Comparison of ENCODE assay signal across 26 cellular contexts in the genomic region with DNA sequence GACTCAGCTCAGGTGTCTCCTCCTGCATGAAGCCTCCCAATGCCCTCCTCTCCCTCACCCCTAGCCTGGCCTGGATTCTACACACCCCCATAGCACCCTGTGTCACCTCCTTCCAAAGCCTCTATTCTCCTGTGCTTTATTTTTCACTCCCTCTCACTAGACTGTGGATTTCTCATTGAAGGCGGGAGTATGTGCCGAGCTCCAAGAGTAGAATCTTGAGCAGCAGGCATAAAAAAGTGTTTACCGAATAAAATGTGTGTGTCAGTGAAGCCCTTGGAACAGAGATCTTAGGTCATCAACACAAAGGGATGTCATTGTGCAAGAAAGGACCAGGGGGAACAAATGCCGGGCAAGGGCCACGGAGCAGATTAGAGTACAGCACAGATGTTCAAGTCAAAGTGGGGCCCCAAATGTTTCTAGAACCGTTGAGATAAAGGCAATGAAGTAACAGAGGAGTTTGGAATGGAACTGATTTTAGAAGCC.
DNase-seq lines count a peak whose midpoint lies in the region; ATAC-seq, FAIRE-seq and TF ChIP-seq lines count a peak whose summit lies in the region.
"Had no signal": no experiment of that assay in that cellular context is flagged by ENCODE, and none has a peak within 500 bp of the region (broad histone marks: within the 10 kb centered on the region; RNA-seq: fewer than 3 reads in every experiment).

No MANE protein-coding gene starts in this region.

- H2AK5ac ChIP-seq in H1 (ENCODE audit: low read depth, low read length), result no peak overlapping the region

- no peak overlapping the region for H3K4me3 ChIP-seq in SK-N-SH (ENCODE audit: low read depth in 2 of 2, low read length in 1 of 2)
- H3K4me3 ChIP-seq in H1 (ENCODE audit: extremely low read depth in 1 of 4, insufficient read depth in 2 of 4, low read depth in 3 of 4, low read length in 4 of 4), result no peak overlapping the region
- H3K4me3 ChIP-seq in psoas muscle, result no peak overlapping the region
- H3K4me3 ChIP-seq in upper lobe of right lung, result no peak overlapping the region
- H3K4me3 ChIP-seq: heart right ventricle had no signal

- no peak overlapping the region for H3K56ac ChIP-seq in H1 (replicated peaks; ENCODE audit: insufficient read length, low read depth, low read length)

- DNase-seq in SK-N-SH (no peak), H1 (ENCODE audit: low read depth in 1 of 2, low spot score in 2 of 2) (no peak), psoas muscle (no peak), upper lobe of right lung (no peak), ureter (ENCODE audit: low spot score) (no peak)
- DNase-seq: activated CD4-positive, alpha-beta memory T cell treated with anti-CD3 and anti-CD28 coated beads, Interleukin-2, amount 10 ng/mL, durations not matched to agents 7 days and 5 days; activated naive CD4-positive, alpha-beta T cell; BE2C; endodermal cell; heart right ventricle; Karpas-422; naive thymus-derived CD8-positive, alpha-beta T cell; NCI-H1092; NCI-H526 treated with DMSO at 0.1 percent for 48 hours; SHP77 treated with DMSO at 0.1 percent for 48 hours; small intestine; stimulated activated CD4-positive, alpha-beta T cell treated with anti-CD3 and anti-CD28 coated beads, Interleukin-4, amount 100 ng/mL, for 1 hour; substantia nigra had no signal

- H3K4ac ChIP-seq in H1 (replicated peaks; ENCODE audit: insufficient read length, low read depth, low read length), result no peak overlapping the region

- no peaks in the 10 kb centered on the region for H3K27me3 Mint-ChIP-seq in activated T-helper 17 cell treated with anti-CD3 and anti-CD28 coated beads, Interleukin-2, amount 50 U/mL, for 72 hours
- H3K27me3 Mint-ChIP-seq: activated CD4-positive, alpha-beta memory T cell treated with anti-CD3 and anti-CD28 coated beads, Interleukin-2, amount 10 ng/mL, durations not matched to agents 7 days and 5 days; memory B cell; naive thymus-derived CD8-positive, alpha-beta T cell had no signal

- H2BK20ac ChIP-seq in H1 (ENCODE audit: low read length), result no peak overlapping the region

- peaks cover 5% of the 10 kb centered on the region; the same call in 1 of the 2 replicates for H3K23me2 ChIP-seq in H1 (ENCODE audit: low read depth, low read length)

- no peak overlapping the region for H2BK15ac ChIP-seq in H1 (ENCODE audit: low read length)

- no peak overlapping the region for H4K8ac ChIP-seq in H1 (ENCODE audit: extremely low read depth, insufficient read depth, low read length)

- H3K9me3 Mint-ChIP-seq in activated T-helper 17 cell treated with anti-CD3 and anti-CD28 coated beads, Interleukin-2, amount 50 U/mL, for 72 hours, result no peaks in the 10 kb centered on the region
- H3K9me3 Mint-ChIP-seq: activated CD4-positive, alpha-beta memory T cell treated with anti-CD3 and anti-CD28 coated beads, Interleukin-2, amount 10 ng/mL, durations not matched to agents 7 days and 5 days; memory B cell; naive thymus-derived CD8-positive, alpha-beta T cell had no signal

- H4K91ac ChIP-seq in H1 (replicated peaks; ENCODE audit: insufficient read length, low read length), result no peak overlapping the region

- H3K4me3 Mint-ChIP-seq in activated T-helper 17 cell treated with anti-CD3 and anti-CD28 coated beads, Interleukin-2, amount 50 U/mL, for 72 hours, result no peak overlapping the region
- H3K4me3 Mint-ChIP-seq: activated CD4-positive, alpha-beta memory T cell treated with anti-CD3 and anti-CD28 coated beads, Interleukin-2, amount 10 ng/mL, durations not matched to agents 7 days and 5 days; endodermal cell; memory B cell; naive thymus-derived CD8-positive, alpha-beta T cell; WTC11 had no signal

- H2AFZ ChIP-seq in SK-N-SH (ENCODE audit: low read depth) (peak overlapping the region; percentile 12; the same call in 1 of the 2 replicates), H1 (ENCODE audit: low read length) (0 out of 2 replicates have a peak overlapping the region, but pooled peaks have one; percentile 6)
- H2AFZ ChIP-seq: parathyroid adenoma had no signal

- peaks cover 31% of the 10 kb centered on the region for H3F3A ChIP-seq in SK-N-SH (replicated peaks; ENCODE audit: insufficient read depth)

- peak overlapping the region in 1 of 2 experiments; percentile 95; a peak in 2 of 4 replicates for H3K27ac ChIP-seq in SK-N-SH (ENCODE audit: low read depth in 2 of 2, low read length in 1 of 2)
- H3K27ac ChIP-seq in H1 (ENCODE audit: low read depth, low read length), result no peak overlapping the region
- no peak overlapping the region for H3K27ac ChIP-seq in psoas muscle
- peak overlapping the region; percentile 38 for H3K27ac ChIP-seq in upper lobe of right lung
- H3K27ac ChIP-seq: 22Rv1, parathyroid adenoma had no signal

- H3K79me1 ChIP-seq in H1 (ENCODE audit: low read depth, low read length), result 0 out of 2 replicates have a peak, but pooled peaks cover 2% of the 10 kb centered on the region

- no peaks in the 10 kb centered on the region for H4K20me1 ChIP-seq in SK-N-SH (ENCODE audit: insufficient read depth)
- H4K20me1 ChIP-seq in H1 (replicated peaks in 1 of 2; ENCODE audit: control insufficient read depth in 1 of 2, insufficient read depth in 2 of 2, low read length in 2 of 2), result peaks cover 0 to 5% of the 10 kb centered on the region in 2 experiments

- no peaks in the 10 kb centered on the region for H3K36me3 Mint-ChIP-seq in activated T-helper 17 cell treated with anti-CD3 and anti-CD28 coated beads, Interleukin-2, amount 50 U/mL, for 72 hours (ENCODE audit: low read depth)
- H3K36me3 Mint-ChIP-seq: memory B cell; naive thymus-derived CD8-positive, alpha-beta T cell; WTC11 had no signal

- H3K27me3 ChIP-seq in SK-N-SH (ENCODE audit: insufficient read depth) (no peaks in the 10 kb centered on the region), H1 (replicated peaks in 1 of 4; ENCODE audit: control insufficient read depth in 3 of 4, extremely low read depth in 1 of 4, insufficient read depth in 3 of 4, low read length in 3 of 4) (no peaks in the 10 kb centered on the region), psoas muscle (ENCODE audit: insufficient read depth in 3 of 3, low read length in 2 of 3) (peaks cover 0 to 3% (median 1%) of the 10 kb centered on the region in 3 donors), upper lobe of right lung (no peaks in the 10 kb centered on the region)
- H3K27me3 ChIP-seq: BE2C, heart right ventricle had no signal

- no peak overlapping the region for H2BK120ac ChIP-seq in H1 (replicated peaks; ENCODE audit: low read depth, low read length)

- intact Hi-C loops in psoas muscle (cut with DNase I), result no loop called here
- intact Hi-C loops in upper lobe of right lung (cut with DNase I), result no loop called here

- no peaks in the 10 kb centered on the region for H3K79me2 ChIP-seq in SK-N-SH (ENCODE audit: insufficient read depth)
- H3K79me2 ChIP-seq in H1 (ENCODE audit: control insufficient read depth in 1 of 2, insufficient read depth in 2 of 2, low read length in 2 of 2), result no peaks in the 10 kb centered on the region
- H3K79me2 ChIP-seq: parathyroid adenoma had no signal

- H3K18ac ChIP-seq in H1 (ENCODE audit: extremely low read depth, low read length), result no peak overlapping the region

- no peak for TF ChIP-seq CTCF in SK-N-SH (IDR thresholded peaks at IDR 0.05)
- no peak for TF ChIP-seq CTCF in H1 (IDR thresholded peaks at IDR 0.05; ENCODE audit: control extremely low read depth in 1 of 3, insufficient read depth in 1 of 3, low read depth in 1 of 3, low read length in 3 of 3)
- TF ChIP-seq CTCF in psoas muscle (IDR thresholded peaks at IDR 0.05), result no peak
- no peak for TF ChIP-seq CTCF in upper lobe of right lung (IDR thresholded peaks at IDR 0.05)

- H2BK5ac ChIP-seq in H1 (ENCODE audit: low read depth, low read length), result no peak overlapping the region

- H4K5ac ChIP-seq in H1 (ENCODE audit: insufficient read length, low read depth, low read length), result no peak overlapping the region

- H3K9me3 ChIP-seq in SK-N-SH, result no peaks in the 10 kb centered on the region
- H3K9me3 ChIP-seq in H1 (ENCODE audit: insufficient read depth in 2 of 2, low read depth in 1 of 2, low read length in 1 of 2), result no peaks in the 10 kb centered on the region
- no peaks in the 10 kb centered on the region for H3K9me3 ChIP-seq in psoas muscle
- H3K9me3 ChIP-seq in upper lobe of right lung, result no peaks in the 10 kb centered on the region
- H3K9me3 ChIP-seq: BE2C, heart right ventricle had no signal

- TF ChIP-seq POLR2A in H1 (IDR thresholded peaks at IDR 0.05; ENCODE audit: control extremely low read depth in 1 of 2, low read depth in 2 of 2, low read length in 2 of 2), result no peak

- no peaks in the 10 kb centered on the region for H3K9me2 ChIP-seq in SK-N-SH

- H2BK12ac ChIP-seq in H1 (ENCODE audit: low read depth, low read length), result no peak overlapping the region

- WGBS in SK-N-SH (ENCODE audit: low lambda C conversion rate), result 88% methylated on average over 6 of the region's 6 CpGs
- 91% methylated on average over 6 of the region's 6 CpGs; no CpG with 5 or more reads in 1 of the 2 experiments for WGBS in H1 (ENCODE audit: extremely low coverage in 1 of 2, insufficient coverage in 1 of 2, insufficient read length in 1 of 2, insufficient replicate concordance in 2 of 2, low coverage in 1 of 2, low lambda C conversion rate in 2 of 2, missing lambda C conversion rate in 1 of 2), 2 experiments
- 46 to 70% (median 50%) methylated on average over 6 of the region's 6 CpGs for WGBS in psoas muscle, 3 donors

- POLR2A ChIA-PET in SK-N-SH (lab: Yijun Ruan, JAX), result no interaction called here
- POLR2A ChIA-PET in H1 (lab: Charles Lee; ENCODE audit: partially characterized antibody), result interaction anchor here (1.5 kb wide), 1 partner anchor 9 kb away, joined by 3 read pairs; no protein-coding TSS in a partner anchor

- H3K23ac ChIP-seq in H1 (ENCODE audit: insufficient read length), result no peak overlapping the region

- H3K4me1 Mint-ChIP-seq in activated T-helper 17 cell treated with anti-CD3 and anti-CD28 coated beads, Interleukin-2, amount 50 U/mL, for 72 hours, result peaks cover 11% of the 10 kb centered on the region

- no peak for ATAC-seq in SK-N-SH treated with all-trans-retinoic acid at 6 μM for 48 hours
- peak in 3 of 4 donors; percentile 14 to 40 (median 33) for ATAC-seq in psoas muscle
- ATAC-seq in upper lobe of right lung, result no peak
- no peak for ATAC-seq in activated T-helper 17 cell treated with anti-CD3 and anti-CD28 coated beads, Interleukin-2, amount 50 U/mL, for 72 hours (replicated peaks)
- ATAC-seq in HG02678 (IDR thresholded peaks at IDR 0.05; ENCODE audit: unreplicated experiment), result no peak
- ATAC-seq: naive thymus-derived CD8-positive, alpha-beta T cell; WTC11 had no signal

- CTCF ChIA-PET in SK-N-SH (lab: Yijun Ruan, JAX) (interaction anchor here (0.8 to 1.2 kb wide), 2 partner anchors 10 to 121 kb away, joined by 3 to 5 read pairs; no protein-coding TSS in a partner anchor), H1 (lab: Charles Lee; ENCODE audit: partially characterized antibody) (interaction anchor here (1.0 to 2.1 kb wide), 5 partner anchors 13 to 190 kb away, joined by 3 to 10 read pairs (median 4); no protein-coding TSS in a partner anchor)

- H3K4me1 ChIP-seq in SK-N-SH (ENCODE audit: control insufficient read depth in 1 of 2, insufficient read depth in 2 of 2, low read depth in 1 of 2, low read length in 1 of 2), result peaks cover 4 to 49% of the 10 kb centered on the region in 2 experiments
- peaks cover 0 to 11% (median 6%) of the 10 kb centered on the region in 4 experiments; a peak in 3 of 7 replicates for H3K4me1 ChIP-seq in H1 (replicated peaks in 1 of 4; ENCODE audit: control insufficient read depth in 3 of 4, insufficient read depth in 4 of 4, low read length in 3 of 4)
- peaks cover 25% of the 10 kb centered on the region for H3K4me1 ChIP-seq in psoas muscle
- peaks cover 73% of the 10 kb centered on the region for H3K4me1 ChIP-seq in upper lobe of right lung
- H3K4me1 ChIP-seq: BE2C had no signal

- H3K36me3 ChIP-seq in SK-N-SH (replicated peaks in 1 of 2; ENCODE audit: control insufficient read depth in 1 of 2, insufficient read depth in 2 of 2, low read length in 1 of 2) (no peaks in the 10 kb centered on the region), H1 (ENCODE audit: control insufficient read depth in 2 of 4, insufficient read depth in 4 of 4, low read length in 3 of 4) (no peaks in the 10 kb centered on the region), psoas muscle (ENCODE audit: insufficient read depth in 1 of 2, low read depth in 1 of 2) (no peaks in the 10 kb centered on the region), upper lobe of right lung (no peaks in the 10 kb centered on the region)
- H3K36me3 ChIP-seq: BE2C, heart right ventricle had no signal

- H3K4me2 ChIP-seq in SK-N-SH (no peak overlapping the region), H1 (ENCODE audit: insufficient read depth in 1 of 2, low read depth in 2 of 2, low read length in 2 of 2) (no peak overlapping the region)

- TF ChIP-seq EP300 in SK-N-SH (IDR thresholded peaks at IDR 0.05; ENCODE audit: borderline replicate concordance in 1 of 2, low read depth in 1 of 2, low read length in 1 of 2) (no peak), H1 (IDR thresholded peaks at IDR 0.05; ENCODE audit: borderline replicate concordance in 1 of 2, low read depth in 2 of 2, low read length in 2 of 2) (no peak)

- no peak overlapping the region for H3K14ac ChIP-seq in H1 (ENCODE audit: insufficient read length)

- H3K27ac Mint-ChIP-seq in activated T-helper 17 cell treated with anti-CD3 and anti-CD28 coated beads, Interleukin-2, amount 50 U/mL, for 72 hours, result no peak overlapping the region
- H3K27ac Mint-ChIP-seq: activated CD4-positive, alpha-beta memory T cell treated with anti-CD3 and anti-CD28 coated beads, Interleukin-2, amount 10 ng/mL, durations not matched to agents 7 days and 5 days; endodermal cell; memory B cell; WTC11 had no signal

- FAIRE-seq in H1 (lab: Jason Lieb, UNC), result no peak
- FAIRE-seq: islet of Langerhans, small intestine had no signal

- H3K9ac ChIP-seq in SK-N-SH, result peak overlapping the region; percentile 13; the same call in 1 of the 2 replicates
- H3K9ac ChIP-seq in H1 (replicated peaks in 1 of 4; ENCODE audit: extremely low read depth in 1 of 4, low read depth in 3 of 4, low read length in 3 of 4), result no peak overlapping the region
- H3K9ac ChIP-seq: parathyroid adenoma had no signal

- TF ChIP-seq RAD21 in SK-N-SH (IDR thresholded peaks at IDR 0.05; ENCODE audit: low read length) (no peak), H1 (IDR thresholded peaks at IDR 0.05 in 1 of 2, conservative IDR thresholded peaks at IDR 0.05 in 1 of 2; ENCODE audit: low read depth in 2 of 2, low read length in 2 of 2) (no peak)

Comparison
In these comparisons a context has a peak if more than half of its experiments do, and no peak if none do; other contexts are left out.
1. ATAC-seq: peak in psoas muscle (3 of 4); none in SK-N-SH treated with all-trans-retinoic acid at 6 μM for 48 hours (single experiment), upper lobe of right lung (single experiment), activated T-helper 17 cell treated with anti-CD3 and anti-CD28 coated beads, Interleukin-2, amount 50 U/mL, for 72 hours (single experiment) and HG02678 (single experiment).